15 cellular contexts compared by ENCODE assay signal in the genomic region with DNA sequence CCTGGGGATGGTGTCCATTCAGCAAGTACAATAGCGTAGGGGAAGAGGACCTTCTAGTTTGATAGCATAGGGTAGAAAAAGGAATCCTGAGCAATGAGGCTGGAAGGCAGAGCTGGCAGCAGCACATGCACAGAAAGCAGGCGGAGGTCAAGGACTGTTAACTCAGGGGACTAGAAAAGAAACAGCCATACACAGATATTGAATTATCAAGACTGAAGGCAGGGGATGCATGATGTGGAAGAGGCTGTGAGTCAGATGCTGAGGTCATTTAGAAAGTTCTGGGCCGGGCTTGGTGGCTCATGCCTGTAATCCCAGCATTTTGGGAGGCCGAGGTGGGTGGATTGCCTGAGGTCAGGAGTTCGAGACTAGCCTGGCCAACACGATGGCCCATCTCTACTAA.
DNase-seq lines count a peak whose midpoint lies in the region; ATAC-seq and TF ChIP-seq lines count a peak whose summit lies in the region.
"Had no signal": no experiment of that assay in that cellular context is flagged by ENCODE, and none has a peak within 500 bp of the region (broad histone marks: within the 10 kb centered on the region; RNA-seq: fewer than 3 reads in every experiment).

No MANE protein-coding gene starts in this region.

- H3K27ac ChIP-seq in right atrium auricular region (peak overlapping the region; percentile 84 to 94), neural progenitor cell (no peak overlapping the region), Peyer's patch (peak overlapping the region in 1 of 4 donors; percentile 75)
- H3K27ac ChIP-seq: body of pancreas had no signal

- H3K27me3 ChIP-seq in right atrium auricular region = no peaks in the 10 kb centered on the region
- H3K27me3 ChIP-seq in neural progenitor cell = no peaks in the 10 kb centered on the region
- H3K27me3 ChIP-seq in Peyer's patch = no peaks in the 10 kb centered on the region
- H3K27me3 ChIP-seq: body of pancreas had no signal

- H3K79me2 ChIP-seq in neural progenitor cell (ENCODE audit: low read depth) = no peaks in the 10 kb centered on the region

- DNase-seq in right atrium auricular region (ENCODE audit: low spot score) (peak; percentile 66), Right ventricle myocardium superior (no peak), dedifferentiated amniotic fluid mesenchymal stem cell (ENCODE audit: extremely low spot score) (peak; percentile 51), neural progenitor cell (ENCODE audit: low spot score) (no peak), Peyer's patch (no peak), NCI-H526 treated with DMSO at 0.1 percent for 48 hours (lab: John Stamatoyannopoulos, UW) (no peak), SHP77 (lab: John Stamatoyannopoulos, UW) (no peak)
- DNase-seq in activated naive CD8-positive, alpha-beta T cell treated with anti-CD3 and anti-CD28 coated beads, Interleukin-2, amount 50 U/mL, for 24 hours = no peak
- DNase-seq: activated CD8-positive, alpha-beta memory T cell treated with anti-CD3 and anti-CD28 coated beads, Interleukin-2, amount 10 ng/mL, durations not matched to agents 7 days and 5 days; body of pancreas; midbrain; NCI-H69; stimulated activated CD4-positive, alpha-beta T cell treated with anti-CD3 and anti-CD28 coated beads, Interleukin-15, amount 100 ng/mL, for 24 hours; stimulated activated naive B cell treated with anti-CD40 and anti-IgM and Interleukin-4, amounts not matched to agents 10 μg/mL and 1 μg/mL and 100 μg/mL, for 72 hours had no signal

- H3K4me1 ChIP-seq in right atrium auricular region = peaks cover 0 to 52% of the 10 kb centered on the region in 2 donors
- H3K4me1 ChIP-seq in neural progenitor cell = peaks cover 22% of the 10 kb centered on the region
- peaks cover 0 to 23% (median 0%) of the 10 kb centered on the region in 4 donors for H3K4me1 ChIP-seq in Peyer's patch

- H3K36me3 Mint-ChIP-seq in neural progenitor cell = no peaks in the 10 kb centered on the region
- H3K36me3 Mint-ChIP-seq in activated naive CD8-positive, alpha-beta T cell treated with anti-CD3 and anti-CD28 coated beads, Interleukin-2, amount 50 U/mL, for 24 hours (ENCODE audit: low read depth) = no peaks in the 10 kb centered on the region
- H3K36me3 Mint-ChIP-seq: activated CD8-positive, alpha-beta memory T cell treated with anti-CD3 and anti-CD28 coated beads, Interleukin-2, amount 10 ng/mL, durations not matched to agents 7 days and 5 days; stimulated activated naive B cell treated with anti-CD40 and anti-IgM and Interleukin-4, amounts not matched to agents 10 μg/mL and 1 μg/mL and 100 μg/mL, for 72 hours had no signal

- ATAC-seq in Right ventricle myocardium superior (ENCODE audit: poor library complexity) = no peak
- no peak for ATAC-seq in activated naive CD8-positive, alpha-beta T cell treated with anti-CD3 and anti-CD28 coated beads, Interleukin-2, amount 50 U/mL, for 24 hours
- ATAC-seq: activated CD8-positive, alpha-beta memory T cell treated with anti-CD3 and anti-CD28 coated beads, Interleukin-2, amount 10 ng/mL, durations not matched to agents 7 days and 5 days; body of pancreas; stimulated activated naive B cell treated with anti-CD40 and anti-IgM and Interleukin-4, amounts not matched to agents 10 μg/mL and 1 μg/mL and 100 μg/mL, for 72 hours had no signal

- H3K9me3 ChIP-seq in right atrium auricular region = no peaks in the 10 kb centered on the region
- no peaks in the 10 kb centered on the region for H3K9me3 ChIP-seq in neural progenitor cell (ENCODE audit: low read depth)
- no peaks in the 10 kb centered on the region for H3K9me3 ChIP-seq in Peyer's patch
- H3K9me3 ChIP-seq: body of pancreas had no signal

- H3K4me3 Mint-ChIP-seq in neural progenitor cell = no peak overlapping the region
- H3K4me3 Mint-ChIP-seq in activated naive CD8-positive, alpha-beta T cell treated with anti-CD3 and anti-CD28 coated beads, Interleukin-2, amount 50 U/mL, for 24 hours = no peak overlapping the region
- H3K4me3 Mint-ChIP-seq: activated CD8-positive, alpha-beta memory T cell treated with anti-CD3 and anti-CD28 coated beads, Interleukin-2, amount 10 ng/mL, durations not matched to agents 7 days and 5 days; stimulated activated naive B cell treated with anti-CD40 and anti-IgM and Interleukin-4, amounts not matched to agents 10 μg/mL and 1 μg/mL and 100 μg/mL, for 72 hours; T-helper 1 cell treated with Interleukin-12 subunit alpha and Interleukin-12 subunit beta and Interleukin-4 antibody, amounts not matched to agents 30 μg/mL and 1 μg/mL, for 36 hours had no signal

- H3K36me3 ChIP-seq in right atrium auricular region (no peaks in the 10 kb centered on the region), neural progenitor cell (no peaks in the 10 kb centered on the region), Peyer's patch (no peaks in the 10 kb centered on the region)

- TF ChIP-seq CTCF in right atrium auricular region (IDR thresholded peaks at IDR 0.05) (no peak), neural progenitor cell (IDR thresholded peaks at IDR 0.05) (no peak), Peyer's patch (IDR thresholded peaks at IDR 0.05) (no peak)

- TF ChIP-seq POLR2A in Peyer's patch (IDR thresholded peaks at IDR 0.05) = no peak

- H3K4me3 ChIP-seq in right atrium auricular region = no peak overlapping the region
- no peak overlapping the region for H3K4me3 ChIP-seq in neural progenitor cell
- no peak overlapping the region for H3K4me3 ChIP-seq in Peyer's patch
- H3K4me3 ChIP-seq: body of pancreas had no signal

- peak overlapping the region; percentile 16 for H3K27ac Mint-ChIP-seq in neural progenitor cell
- H3K27ac Mint-ChIP-seq in activated naive CD8-positive, alpha-beta T cell treated with anti-CD3 and anti-CD28 coated beads, Interleukin-2, amount 50 U/mL, for 24 hours = no peak overlapping the region
- H3K27ac Mint-ChIP-seq: activated CD8-positive, alpha-beta memory T cell treated with anti-CD3 and anti-CD28 coated beads, Interleukin-2, amount 10 ng/mL, durations not matched to agents 7 days and 5 days; stimulated activated naive B cell treated with anti-CD40 and anti-IgM and Interleukin-4, amounts not matched to agents 10 μg/mL and 1 μg/mL and 100 μg/mL, for 72 hours; T-helper 1 cell treated with Interleukin-12 subunit alpha and Interleukin-12 subunit beta and Interleukin-4 antibody, amounts not matched to agents 30 μg/mL and 1 μg/mL, for 36 hours had no signal

- no peaks in the 10 kb centered on the region for H3F3A ChIP-seq in neural progenitor cell (ENCODE audit: low read depth)

- no peaks in the 10 kb centered on the region for H4K20me1 ChIP-seq in neural progenitor cell (ENCODE audit: low read depth)

- H3K9me3 Mint-ChIP-seq in neural progenitor cell = no peaks in the 10 kb centered on the region
- H3K9me3 Mint-ChIP-seq in activated naive CD8-positive, alpha-beta T cell treated with anti-CD3 and anti-CD28 coated beads, Interleukin-2, amount 50 U/mL, for 24 hours = no peaks in the 10 kb centered on the region
- H3K9me3 Mint-ChIP-seq: T-helper 1 cell treated with Interleukin-12 subunit alpha and Interleukin-12 subunit beta and Interleukin-4 antibody, amounts not matched to agents 30 μg/mL and 1 μg/mL, for 36 hours had no signal

- peaks cover 12% of the 10 kb centered on the region for H3K27me3 Mint-ChIP-seq in neural progenitor cell (ENCODE audit: insufficient read depth, low read depth)
- H3K27me3 Mint-ChIP-seq in activated naive CD8-positive, alpha-beta T cell treated with anti-CD3 and anti-CD28 coated beads, Interleukin-2, amount 50 U/mL, for 24 hours = no peaks in the 10 kb centered on the region

- intact Hi-C loops in Right ventricle myocardium superior (cut with DNase I) = no loop called here

- H2AFZ ChIP-seq in neural progenitor cell (replicated peaks) = no peak overlapping the region

- H3K4me2 ChIP-seq in neural progenitor cell = no peak overlapping the region

- H3K4me1 Mint-ChIP-seq in neural progenitor cell = peaks cover 52% of the 10 kb centered on the region
- H3K4me1 Mint-ChIP-seq in activated naive CD8-positive, alpha-beta T cell treated with anti-CD3 and anti-CD28 coated beads, Interleukin-2, amount 50 U/mL, for 24 hours = peaks cover 3% of the 10 kb centered on the region
- H3K4me1 Mint-ChIP-seq: activated CD8-positive, alpha-beta memory T cell treated with anti-CD3 and anti-CD28 coated beads, Interleukin-2, amount 10 ng/mL, durations not matched to agents 7 days and 5 days had no signal

- H3K9ac ChIP-seq in neural progenitor cell = no peak overlapping the region

Comparison
In these comparisons a context has a peak if more than half of its experiments do, and no peak if none do; other contexts are left out.
1. DNase-seq: peak in right atrium auricular region (single experiment) and dedifferentiated amniotic fluid mesenchymal stem cell (single experiment); none in Right ventricle myocardium superior (single experiment), neural progenitor cell (single experiment), Peyer's patch (0 of 3), NCI-H526 treated with DMSO at 0.1 percent for 48 hours (single experiment), SHP77 (0 of 2) and activated naive CD8-positive, alpha-beta T cell treated with anti-CD3 and anti-CD28 coated beads, Interleukin-2, amount 50 U/mL, for 24 hours (single experiment).